12 cellular contexts compared by ENCODE assay signal in the genomic region with DNA sequence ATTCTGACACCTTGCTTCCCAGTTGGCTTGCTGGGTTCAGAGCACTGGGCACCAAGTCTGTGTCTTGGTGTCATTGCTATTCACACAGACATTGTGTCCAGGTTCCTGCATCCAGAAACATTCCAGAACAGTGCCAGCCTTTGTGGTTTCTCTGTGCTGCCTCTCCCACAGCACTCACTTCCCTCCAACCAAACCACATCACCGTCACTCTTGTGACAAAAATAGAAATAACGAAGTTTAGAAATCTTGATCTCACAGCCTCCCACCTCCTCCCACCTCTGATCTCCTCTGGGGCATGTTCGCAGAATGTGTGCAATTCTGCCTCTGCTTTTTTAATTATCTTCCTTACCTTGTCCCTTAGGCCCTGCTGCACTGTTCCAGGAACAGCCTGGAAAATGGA. TPM values are rescaled to one million over a fixed set of nuclear protein-coding genes. Genes with fewer than 3 reads are reported as not detected.
DNase-seq lines count a peak whose midpoint lies in the region; ATAC-seq and TF ChIP-seq lines count a peak whose summit lies in the region.
"Had no signal": no experiment of that assay in that cellular context is flagged by ENCODE, and none has a peak within 500 bp of the region (broad histone marks: within the 10 kb centered on the region; RNA-seq: fewer than 3 reads in every experiment).

No MANE protein-coding gene starts in this region.

- no peak for TF ChIP-seq CTCF in activated B cell treated with CpG ODN at 0.5 μM for 24 hours (IDR thresholded peaks at IDR 0.05)

- H3K27me3 ChIP-seq in neuronal stem cell (ENCODE audit: control insufficient read depth in 3 of 3, insufficient read depth in 3 of 3, low read depth in 1 of 3, low read length in 3 of 3) (no peaks in the 10 kb centered on the region), HAP-1 (ENCODE audit: low read depth) (no peaks in the 10 kb centered on the region)

- WGBS in neuronal stem cell (ENCODE audit: extremely low coverage in 2 of 2, insufficient read length in 2 of 2, insufficient replicate concordance in 1 of 2), 2 donors = no CpG with 5 or more reads among the region's 3 CpGs

- H2BK5ac ChIP-seq in neuronal stem cell (ENCODE audit: low read length) = no peak overlapping the region

- H3K14ac ChIP-seq in neuronal stem cell (ENCODE audit: low read length) = peak overlapping the region; percentile 43

- CTCF ChIA-PET in activated B cell treated with CpG ODN at 0.5 μM for 24 hours (lab: Charles Lee) = no interaction called here

- peak overlapping the region; percentile 63 for H3K9ac ChIP-seq in neuronal stem cell (ENCODE audit: low read depth, low read length, poor library complexity)

- in situ Hi-C loops in HAP-1 (cut with MboI; ENCODE audit: low sequenced_read_pairs) = no loop called here

- intact Hi-C loops in activated B cell treated with CpG ODN at 0.5 μM for 24 hours (cut with micrococcal nuclease) = no loop called here

- H2AK5ac ChIP-seq in neuronal stem cell (ENCODE audit: low read depth, low read length) = no peak overlapping the region

- H3K4me1 ChIP-seq in neuronal stem cell (ENCODE audit: control insufficient read depth in 2 of 2, insufficient read depth in 1 of 2, low read depth in 1 of 2, low read length in 2 of 2) (peaks cover 0 to 8% of the 10 kb centered on the region in 2 donors), HAP-1 (peaks cover 18% of the 10 kb centered on the region)

- H3K9me3 Mint-ChIP-seq in activated B cell treated with CpG ODN at 0.5 μM for 24 hours = no peaks in the 10 kb centered on the region

- H2BK120ac ChIP-seq in neuronal stem cell (ENCODE audit: low read depth, low read length) = no peak overlapping the region

- H3K4me2 ChIP-seq in neuronal stem cell (ENCODE audit: insufficient read depth, low read length, poor library complexity, severe bottlenecking) = no peak overlapping the region

- no peaks in the 10 kb centered on the region for H3K9me3 ChIP-seq in neuronal stem cell (replicated peaks in 1 of 2; ENCODE audit: control insufficient read depth in 2 of 2, insufficient read depth in 1 of 2, low read depth in 1 of 2, low read length in 2 of 2)
- no peaks in the 10 kb centered on the region for H3K9me3 ChIP-seq in HAP-1
- H3K9me3 ChIP-seq: mucosa of descending colon had no signal

- H3K27ac ChIP-seq in neuronal stem cell (replicated peaks; ENCODE audit: low read length) = no peak overlapping the region
- H3K27ac ChIP-seq: epithelial cell of prostate had no signal

- peak overlapping the region; percentile 52 for H3K18ac ChIP-seq in neuronal stem cell (ENCODE audit: low read length)

- no peak overlapping the region for H3K4me3 ChIP-seq in neuronal stem cell (ENCODE audit: low read length in 2 of 2)
- no peak overlapping the region for H3K4me3 ChIP-seq in HAP-1
- H3K4me3 ChIP-seq: mucosa of descending colon had no signal

- H4K91ac ChIP-seq in neuronal stem cell (ENCODE audit: low read depth, low read length, poor library complexity) = no peak overlapping the region

- POLR2A ChIA-PET in activated B cell treated with CpG ODN at 0.5 μM for 24 hours (lab: Charles Lee) = no interaction called here

- H3K4me3 Mint-ChIP-seq in activated B cell treated with CpG ODN at 0.5 μM for 24 hours = peak overlapping the region; percentile 2

- no peaks in the 10 kb centered on the region for H3K79me1 ChIP-seq in neuronal stem cell (ENCODE audit: low read depth, low read length)

- H2AFZ ChIP-seq in neuronal stem cell (ENCODE audit: low read length) = no peak overlapping the region

- DNase-seq in activated B cell treated with CpG ODN at 0.5 μM for 24 hours (no peak), neuronal stem cell (ENCODE audit: low spot score) (no peak), NCI-H1105 treated with DMSO at 0.1 percent for 48 hours (lab: John Stamatoyannopoulos, UW) (no peak), T-helper 9 cell (no peak), HAP-1 (ENCODE audit: low spot score in 2 of 2) (no peak), amniotic stem cell (lab: John Stamatoyannopoulos, UW) (no peak)
- DNase-seq: activated CD8-positive, alpha-beta memory T cell treated with anti-CD3 and anti-CD28 coated beads, Interleukin-2, amount 50 U/mL, for 4 hours; mucosa of descending colon; NCI-H524 treated with DMSO at 0.1 percent for 48 hours had no signal

- H3K36me3 Mint-ChIP-seq in activated B cell treated with CpG ODN at 0.5 μM for 24 hours (ENCODE audit: low read depth) = no peaks in the 10 kb centered on the region

- no peak overlapping the region for H2BK12ac ChIP-seq in neuronal stem cell (ENCODE audit: low read length)

- ATAC-seq in GM18498 (IDR thresholded peaks at IDR 0.05; ENCODE audit: unreplicated experiment) (peak; percentile 50), HG03045 (IDR thresholded peaks at IDR 0.05; ENCODE audit: unreplicated experiment) (peak; percentile 37), activated B cell treated with CpG ODN at 0.5 μM for 24 hours (ENCODE audit: low read depth) (no peak)
- ATAC-seq: mucosa of descending colon had no signal

- no peak overlapping the region for H2BK15ac ChIP-seq in neuronal stem cell (ENCODE audit: low read length)

- H4K8ac ChIP-seq in neuronal stem cell (ENCODE audit: low read depth, low read length) = no peak overlapping the region

- H3K4me1 Mint-ChIP-seq in activated B cell treated with CpG ODN at 0.5 μM for 24 hours = peaks cover 14% of the 10 kb centered on the region

- H3K23ac ChIP-seq in neuronal stem cell (ENCODE audit: low read depth, low read length, poor library complexity) = no peak overlapping the region

- peak overlapping the region; percentile 84 for H3K4ac ChIP-seq in neuronal stem cell (ENCODE audit: low read length)

- H3K36me3 ChIP-seq in neuronal stem cell (replicated peaks in 1 of 2; ENCODE audit: control insufficient read depth in 2 of 2, insufficient read depth in 2 of 2, low read length in 2 of 2) (no peaks in the 10 kb centered on the region), HAP-1 (replicated peaks) (no peaks in the 10 kb centered on the region)

- H3K27me3 Mint-ChIP-seq in activated B cell treated with CpG ODN at 0.5 μM for 24 hours = no peaks in the 10 kb centered on the region

- H3K27ac Mint-ChIP-seq in activated B cell treated with CpG ODN at 0.5 μM for 24 hours = no peak overlapping the region

RNA-seq across cellular contexts. Expression of a gene that starts 8.8 kb away (rescaled TPM):
- not detected in 2 replicates for total RNA-seq in activated B cell treated with CpG ODN at 0.5 μM for 24 hours
- polyA plus RNA-seq in neuronal stem cell (2013, experiment 1 of 2) = 0.22 TPM
- polyA plus RNA-seq in neuronal stem cell (2013, experiment 2 of 2) = 0.12 TPM
- total RNA-seq: mucosa of descending colon had no signal
